Comparison of ENCODE assay signal across 9 cellular contexts in the genomic region with DNA sequence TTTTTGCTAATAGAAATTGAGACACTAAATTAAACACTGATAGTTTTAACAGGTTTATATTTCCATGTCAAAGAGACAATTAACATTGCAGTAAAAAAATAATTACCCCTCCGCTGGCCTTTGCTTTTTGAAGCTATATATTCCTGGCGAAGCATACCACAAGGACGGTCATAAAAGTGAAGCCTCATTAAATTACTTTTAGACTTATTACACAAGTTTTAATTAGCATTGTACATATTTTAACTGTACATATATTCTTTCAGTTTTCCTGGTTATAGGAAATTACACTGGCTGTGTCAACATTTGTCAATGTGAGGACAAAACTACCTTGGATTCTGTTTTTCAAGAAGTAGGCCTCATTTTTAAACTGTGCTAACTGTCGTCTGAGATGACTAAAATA. TPM values are rescaled to one million over a fixed set of nuclear protein-coding genes. Genes with fewer than 3 reads are reported as not detected.
DNase-seq lines count a peak whose midpoint lies in the region; ATAC-seq and TF ChIP-seq lines count a peak whose summit lies in the region.
"Had no signal": no experiment of that assay in that cellular context is flagged by ENCODE, and none has a peak within 500 bp of the region (broad histone marks: within the 10 kb centered on the region; RNA-seq: fewer than 3 reads in every experiment).

No MANE protein-coding gene starts in this region.

- H2AFZ ChIP-seq in ACC112 (ENCODE audit: low read length, unreplicated experiment) (no peak overlapping the region), DND-41 (ENCODE audit: low read depth, low read length) (peak overlapping the region; percentile 63; the same call in 1 of the 2 replicates)

- H3K79me2 ChIP-seq in ACC112 (ENCODE audit: control insufficient read depth, insufficient read depth, low read length, unreplicated experiment) (peaks cover 87% of the 10 kb centered on the region), DND-41 (ENCODE audit: insufficient read depth, low read length) (peaks cover 97% of the 10 kb centered on the region)

- H3K27me3 ChIP-seq in ACC112 (ENCODE audit: insufficient read depth, low read length) (no peaks in the 10 kb centered on the region), DND-41 (ENCODE audit: insufficient read depth, low read length, poor library complexity) (no peaks in the 10 kb centered on the region), SJCRH30 (no peaks in the 10 kb centered on the region)

- peak overlapping the region; percentile 97 for H3K9ac ChIP-seq in DND-41 (ENCODE audit: low read depth, low read length)

- DNase-seq in DND-41 (no peak), SJCRH30 (no peak), epithelial cell of proximal tubule (ENCODE audit: low read depth) (no peak)
- no peak for DNase-seq in effector CD8-positive, alpha-beta T cell (lab: John Stamatoyannopoulos, UW)
- DNase-seq: stimulated activated CD4-positive, alpha-beta T cell treated with anti-CD3 and anti-CD28 coated beads, Interleukin-15, amount 100 ng/mL, for 24 hours had no signal

- H3K4me1 ChIP-seq in ACC112 (ENCODE audit: control insufficient read depth, insufficient read depth, low read length, unreplicated experiment) (peaks cover 35% of the 10 kb centered on the region), DND-41 (ENCODE audit: insufficient read depth, low read length) (peaks cover 57% of the 10 kb centered on the region), SJCRH30 (peaks cover 11% of the 10 kb centered on the region)

- TF ChIP-seq CTCF in DND-41 (IDR thresholded peaks at IDR 0.05; ENCODE audit: borderline replicate concordance, extremely low read depth, low read length, poor library complexity, severe bottlenecking) (no peak), epithelial cell of proximal tubule (conservative IDR thresholded peaks at IDR 0.05; ENCODE audit: low read depth, low read length) (no peak)

- peak overlapping the region; percentile 97 for H3K4me3 ChIP-seq in ACC112 (ENCODE audit: low read depth, low read length)
- H3K4me3 ChIP-seq in DND-41 (ENCODE audit: low read depth in 1 of 2, low read length in 2 of 2), result peak overlapping the region; percentile 39 to 71; a peak in 3 of 4 replicates
- H3K4me3 ChIP-seq in SJCRH30, result peak overlapping the region; percentile 96
- peak overlapping the region; percentile 76 for H3K4me3 ChIP-seq in epithelial cell of proximal tubule (ENCODE audit: low read depth, low read length)

- H4K20me1 ChIP-seq in DND-41 (ENCODE audit: insufficient read depth, low read length), result peaks cover 24% of the 10 kb centered on the region; the same call in 1 of the 2 replicates

- peak overlapping the region; percentile 74 for H3K4me2 ChIP-seq in DND-41 (ENCODE audit: insufficient read depth, low read length)

- H3K9me3 ChIP-seq in DND-41 (ENCODE audit: insufficient read depth, low read length, severe bottlenecking) (no peaks in the 10 kb centered on the region), SJCRH30 (replicated peaks) (no peaks in the 10 kb centered on the region)

- no peak for ATAC-seq in DND-41 (ENCODE audit: insufficient read depth, low read depth)
- no peak for ATAC-seq in HG02840 (IDR thresholded peaks at IDR 0.05; ENCODE audit: low FRiP score, unreplicated experiment)
- no peak for ATAC-seq in GM18502 (IDR thresholded peaks at IDR 0.05; ENCODE audit: poor library complexity, unreplicated experiment)
- no peak for ATAC-seq in esophagus mucosa

- H3K36me3 ChIP-seq in ACC112 (ENCODE audit: insufficient read depth, low read length) (peaks cover 10% of the 10 kb centered on the region; the same call in 1 of the 2 replicates), DND-41 (ENCODE audit: insufficient read depth, low read length) (peaks cover 46% of the 10 kb centered on the region), SJCRH30 (peaks cover 8% of the 10 kb centered on the region; the same call in 1 of the 2 replicates)

- H3K27ac ChIP-seq in ACC112 (ENCODE audit: low read depth, low read length), result peak overlapping the region; percentile 81
- peak overlapping the region; percentile 89 for H3K27ac ChIP-seq in DND-41 (ENCODE audit: low read length)
- peak overlapping the region; percentile 95 for H3K27ac ChIP-seq in SJCRH30

RNA-seq across cellular contexts. Expression of gene CDKN2A, which starts 1.2 kb away (rescaled TPM):
- 107 and 128 TPM in 2 replicates for total RNA-seq in SJCRH30 (2014; rRNA removed; shearing (Covaris generic))
- 22.4 and 47.7 TPM in 2 replicates for total RNA-seq in epithelial cell of proximal tubule
- total RNA-seq in esophagus mucosa, result 7.7 TPM

RNA-seq across cellular contexts. Expression of gene CDKN2B-AS1, which starts 1.6 kb away (rescaled TPM):
- 8.4 TPM in 2 replicates for total RNA-seq in SJCRH30 (2014; rRNA removed; shearing (Covaris generic))
- total RNA-seq in epithelial cell of proximal tubule (0.87 TPM in 1 of 2 replicates, not detected in the other), esophagus mucosa (1.0 TPM)

RNA-seq across cellular contexts. Expression of gene CDKN2B, which starts 16.1 kb away (rescaled TPM):
- total RNA-seq in SJCRH30 (2014; rRNA removed; shearing (Covaris generic)), result 1.3 TPM in 2 replicates
- 12.3 and 25.9 TPM in 2 replicates for total RNA-seq in epithelial cell of proximal tubule
- 75.6 TPM for total RNA-seq in esophagus mucosa
